1 cellular context compared by ENCODE assay signal in the genomic region with DNA sequence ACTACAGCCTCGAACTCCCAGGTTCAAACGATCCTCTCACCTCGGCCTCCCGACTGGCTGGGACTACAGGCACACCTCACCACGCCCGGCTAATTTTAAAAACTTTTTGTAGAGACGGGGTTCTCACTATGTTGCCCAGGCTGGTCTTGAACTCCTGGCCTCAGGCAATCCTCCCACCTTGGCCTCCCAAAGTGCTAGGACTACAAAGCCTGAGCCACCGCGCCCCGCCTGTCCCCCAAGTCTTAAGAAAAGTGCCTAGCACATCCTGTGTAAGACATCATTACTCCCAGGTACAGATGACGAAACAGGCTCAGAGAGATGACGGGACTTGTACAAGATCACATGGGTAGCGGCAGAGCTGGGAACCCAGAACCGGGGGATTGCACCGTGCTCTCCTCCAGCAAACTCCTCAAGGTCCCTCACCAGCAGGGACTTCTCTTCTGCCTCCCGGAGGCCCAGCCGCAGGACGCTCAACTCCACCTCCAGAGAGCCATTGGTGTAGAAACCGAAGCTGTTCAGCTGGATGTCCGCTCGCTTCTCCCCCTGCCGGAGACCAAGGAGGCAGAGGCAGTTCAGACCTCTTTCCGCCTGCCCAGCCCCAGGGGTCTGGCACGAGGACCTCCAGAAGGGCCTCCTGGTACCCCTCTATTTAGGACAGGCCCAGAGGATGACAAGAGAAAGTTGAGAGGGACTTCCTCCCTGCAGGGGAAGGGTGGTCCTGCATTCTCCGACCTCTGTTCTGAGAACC.
TF ChIP-seq lines count a peak whose summit lies in the region.

No MANE protein-coding gene starts in this region.

TF ChIP-seq in HepG2, 621 proteins besides CTCF, POLR2A, EP300 and RAD21 (continued from another document and continues in another):
- TF ChIP-seq, protein P1, sequence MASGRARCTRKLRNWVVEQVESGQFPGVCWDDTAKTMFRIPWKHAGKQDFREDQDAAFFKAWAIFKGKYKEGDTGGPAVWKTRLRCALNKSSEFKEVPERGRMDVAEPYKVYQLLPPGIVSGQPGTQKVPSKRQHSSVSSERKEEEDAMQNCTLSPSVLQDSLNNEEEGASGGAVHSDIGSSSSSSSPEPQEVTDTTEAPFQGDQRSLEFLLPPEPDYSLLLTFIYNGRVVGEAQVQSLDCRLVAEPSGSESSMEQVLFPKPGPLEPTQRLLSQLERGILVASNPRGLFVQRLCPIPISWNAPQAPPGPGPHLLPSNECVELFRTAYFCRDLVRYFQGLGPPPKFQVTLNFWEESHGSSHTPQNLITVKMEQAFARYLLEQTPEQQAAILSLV (CRISPR knock-in tag; IDR thresholded peaks at IDR 0.05; ENCODE audit: borderline replicate concordance), result no peak
- no peak for TF ChIP-seq ZNF572 (CRISPR knock-in tag; IDR thresholded peaks at IDR 0.05)
- TF ChIP-seq NCOR1 (IDR thresholded peaks at IDR 0.05; ENCODE audit: borderline replicate concordance, low read length), result no peak
- TF ChIP-seq RNF2 (conservative IDR thresholded peaks at IDR 0.05; ENCODE audit: low read depth), result no peak
- no peak for TF ChIP-seq ZNF781 (CRISPR knock-in tag; IDR thresholded peaks at IDR 0.05; ENCODE audit: borderline replicate concordance, not compliant biosample characterization)
- no peak for TF ChIP-seq SP1 (IDR thresholded peaks at IDR 0.05)
- no peak for TF ChIP-seq SP1 (CRISPR knock-in tag; IDR thresholded peaks at IDR 0.05)
- TF ChIP-seq ZBTB8A (CRISPR knock-in tag; IDR thresholded peaks at IDR 0.05; ENCODE audit: borderline replicate concordance, low read depth), result no peak
- TF ChIP-seq, protein P2, sequence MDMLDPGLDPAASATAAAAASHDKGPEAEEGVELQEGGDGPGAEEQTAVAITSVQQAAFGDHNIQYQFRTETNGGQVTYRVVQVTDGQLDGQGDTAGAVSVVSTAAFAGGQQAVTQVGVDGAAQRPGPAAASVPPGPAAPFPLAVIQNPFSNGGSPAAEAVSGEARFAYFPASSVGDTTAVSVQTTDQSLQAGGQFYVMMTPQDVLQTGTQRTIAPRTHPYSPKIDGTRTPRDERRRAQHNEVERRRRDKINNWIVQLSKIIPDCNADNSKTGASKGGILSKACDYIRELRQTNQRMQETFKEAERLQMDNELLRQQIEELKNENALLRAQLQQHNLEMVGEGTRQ (IDR thresholded peaks at IDR 0.05; ENCODE audit: low read depth, low read length), result no peak
- TF ChIP-seq, protein P2 (CRISPR knock-in tag; IDR thresholded peaks at IDR 0.05; ENCODE audit: borderline replicate concordance), result no peak
- TF ChIP-seq MYC (CRISPR knock-in tag; IDR thresholded peaks at IDR 0.05; ENCODE audit: borderline replicate concordance), result 0 out of 2 replicates have a peak, but pooled peaks have one; percentile 48
- peak; percentile 35; the same call in 1 of the 2 replicates for TF ChIP-seq POLR2G (IDR thresholded peaks at IDR 0.05; ENCODE audit: low read depth, low read length)
- no peak for TF ChIP-seq NCOA5 (CRISPR knock-in tag; IDR thresholded peaks at IDR 0.05)
- no peak for TF ChIP-seq CC2D1A (CRISPR knock-in tag; IDR thresholded peaks at IDR 0.05)
- TF ChIP-seq ATF7 (IDR thresholded peaks at IDR 0.05), result no peak
- no peak for TF ChIP-seq ATF7 (CRISPR knock-in tag; IDR thresholded peaks at IDR 0.05)
- no peak for TF ChIP-seq PAWR (CRISPR knock-in tag; IDR thresholded peaks at IDR 0.05; ENCODE audit: borderline replicate concordance)
- TF ChIP-seq ZSCAN20 (CRISPR knock-in tag; IDR thresholded peaks at IDR 0.05; ENCODE audit: borderline replicate concordance), result no peak
- 0 out of 2 replicates have a peak, but pooled peaks have one; percentile 44 for TF ChIP-seq ZNF616 (CRISPR knock-in tag; IDR thresholded peaks at IDR 0.05; ENCODE audit: low read depth)
- peak; percentile 39; the same call in 1 of the 2 replicates for TF ChIP-seq FOXO1 (CRISPR knock-in tag; IDR thresholded peaks at IDR 0.05)
- no peak for TF ChIP-seq TBP (CRISPR knock-in tag; IDR thresholded peaks at IDR 0.05)
- TF ChIP-seq PRPF4 (IDR thresholded peaks at IDR 0.05; ENCODE audit: low read depth, low read length, poor library complexity, severe bottlenecking), result no peak
- TF ChIP-seq ZNF224 (CRISPR knock-in tag; IDR thresholded peaks at IDR 0.05), result no peak
- TF ChIP-seq JUN (CRISPR knock-in tag; IDR thresholded peaks at IDR 0.05), result no peak
- no peak for TF ChIP-seq MXD4 (CRISPR knock-in tag; IDR thresholded peaks at IDR 0.05)
- TF ChIP-seq SNAPC2 (CRISPR knock-in tag; IDR thresholded peaks at IDR 0.05), result no peak
- no peak for TF ChIP-seq HOXA7 (CRISPR knock-in tag; IDR thresholded peaks at IDR 0.05)
- no peak for TF ChIP-seq SRF (IDR thresholded peaks at IDR 0.05; ENCODE audit: low read depth, low read length)
- TF ChIP-seq REXO4 (CRISPR knock-in tag; IDR thresholded peaks at IDR 0.05; ENCODE audit: borderline replicate concordance), result no peak
- no peak for TF ChIP-seq POGZ (CRISPR knock-in tag; IDR thresholded peaks at IDR 0.05)
- TF ChIP-seq, protein P3, sequence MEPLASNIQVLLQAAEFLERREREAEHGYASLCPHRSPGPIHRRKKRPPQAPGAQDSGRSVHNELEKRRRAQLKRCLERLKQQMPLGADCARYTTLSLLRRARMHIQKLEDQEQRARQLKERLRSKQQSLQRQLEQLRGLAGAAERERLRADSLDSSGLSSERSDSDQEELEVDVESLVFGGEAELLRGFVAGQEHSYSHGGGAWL (CRISPR knock-in tag; IDR thresholded peaks at IDR 0.05), result no peak
- TF ChIP-seq SOX5 (CRISPR knock-in tag; IDR thresholded peaks at IDR 0.05; ENCODE audit: borderline replicate concordance), result peak; percentile 32; the same call in 1 of the 2 replicates
- TF ChIP-seq, protein P4, sequence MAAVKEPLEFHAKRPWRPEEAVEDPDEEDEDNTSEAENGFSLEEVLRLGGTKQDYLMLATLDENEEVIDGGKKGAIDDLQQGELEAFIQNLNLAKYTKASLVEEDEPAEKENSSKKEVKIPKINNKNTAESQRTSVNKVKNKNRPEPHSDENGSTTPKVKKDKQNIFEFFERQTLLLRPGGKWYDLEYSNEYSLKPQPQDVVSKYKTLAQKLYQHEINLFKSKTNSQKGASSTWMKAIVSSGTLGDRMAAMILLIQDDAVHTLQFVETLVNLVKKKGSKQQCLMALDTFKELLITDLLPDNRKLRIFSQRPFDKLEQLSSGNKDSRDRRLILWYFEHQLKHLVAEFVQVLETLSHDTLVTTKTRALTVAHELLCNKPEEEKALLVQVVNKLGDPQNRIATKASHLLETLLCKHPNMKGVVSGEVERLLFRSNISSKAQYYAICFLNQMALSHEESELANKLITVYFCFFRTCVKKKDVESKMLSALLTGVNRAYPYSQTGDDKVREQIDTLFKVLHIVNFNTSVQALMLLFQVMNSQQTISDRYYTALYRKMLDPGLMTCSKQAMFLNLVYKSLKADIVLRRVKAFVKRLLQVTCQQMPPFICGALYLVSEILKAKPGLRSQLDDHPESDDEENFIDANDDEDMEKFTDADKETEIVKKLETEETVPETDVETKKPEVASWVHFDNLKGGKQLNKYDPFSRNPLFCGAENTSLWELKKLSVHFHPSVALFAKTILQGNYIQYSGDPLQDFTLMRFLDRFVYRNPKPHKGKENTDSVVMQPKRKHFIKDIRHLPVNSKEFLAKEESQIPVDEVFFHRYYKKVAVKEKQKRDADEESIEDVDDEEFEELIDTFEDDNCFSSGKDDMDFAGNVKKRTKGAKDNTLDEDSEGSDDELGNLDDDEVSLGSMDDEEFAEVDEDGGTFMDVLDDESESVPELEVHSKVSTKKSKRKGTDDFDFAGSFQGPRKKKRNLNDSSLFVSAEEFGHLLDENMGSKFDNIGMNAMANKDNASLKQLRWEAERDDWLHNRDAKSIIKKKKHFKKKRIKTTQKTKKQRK (IDR thresholded peaks at IDR 0.05; ENCODE audit: low read length), result no peak
- no peak for TF ChIP-seq ASH2L (IDR thresholded peaks at IDR 0.05; ENCODE audit: insufficient read length, low read depth, low read length)
- TF ChIP-seq ZNF326 (CRISPR knock-in tag; IDR thresholded peaks at IDR 0.05; ENCODE audit: borderline replicate concordance), result no peak
- TF ChIP-seq NR2F1 (CRISPR knock-in tag; IDR thresholded peaks at IDR 0.05), result no peak
- TF ChIP-seq, protein P5, sequence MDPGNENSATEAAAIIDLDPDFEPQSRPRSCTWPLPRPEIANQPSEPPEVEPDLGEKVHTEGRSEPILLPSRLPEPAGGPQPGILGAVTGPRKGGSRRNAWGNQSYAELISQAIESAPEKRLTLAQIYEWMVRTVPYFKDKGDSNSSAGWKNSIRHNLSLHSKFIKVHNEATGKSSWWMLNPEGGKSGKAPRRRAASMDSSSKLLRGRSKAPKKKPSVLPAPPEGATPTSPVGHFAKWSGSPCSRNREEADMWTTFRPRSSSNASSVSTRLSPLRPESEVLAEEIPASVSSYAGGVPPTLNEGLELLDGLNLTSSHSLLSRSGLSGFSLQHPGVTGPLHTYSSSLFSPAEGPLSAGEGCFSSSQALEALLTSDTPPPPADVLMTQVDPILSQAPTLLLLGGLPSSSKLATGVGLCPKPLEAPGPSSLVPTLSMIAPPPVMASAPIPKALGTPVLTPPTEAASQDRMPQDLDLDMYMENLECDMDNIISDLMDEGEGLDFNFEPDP (CRISPR knock-in tag; conservative IDR thresholded peaks at IDR 0.05), result 0 out of 2 replicates have a peak, but pooled peaks have one; percentile 9
- TF ChIP-seq NFE2L2 (IDR thresholded peaks at IDR 0.05; ENCODE audit: low read length), result no peak
- TF ChIP-seq IKZF4 (CRISPR knock-in tag; IDR thresholded peaks at IDR 0.05; ENCODE audit: borderline replicate concordance, low read depth, not compliant biosample characterization), result peak; percentile 32
- no peak for TF ChIP-seq ZNF790 (CRISPR knock-in tag; IDR thresholded peaks at IDR 0.05; ENCODE audit: borderline replicate concordance)
- TF ChIP-seq CBFB (CRISPR knock-in tag; IDR thresholded peaks at IDR 0.05), result no peak
- TF ChIP-seq REL (CRISPR knock-in tag; conservative IDR thresholded peaks at IDR 0.05), result no peak
- TF ChIP-seq, protein P6, sequence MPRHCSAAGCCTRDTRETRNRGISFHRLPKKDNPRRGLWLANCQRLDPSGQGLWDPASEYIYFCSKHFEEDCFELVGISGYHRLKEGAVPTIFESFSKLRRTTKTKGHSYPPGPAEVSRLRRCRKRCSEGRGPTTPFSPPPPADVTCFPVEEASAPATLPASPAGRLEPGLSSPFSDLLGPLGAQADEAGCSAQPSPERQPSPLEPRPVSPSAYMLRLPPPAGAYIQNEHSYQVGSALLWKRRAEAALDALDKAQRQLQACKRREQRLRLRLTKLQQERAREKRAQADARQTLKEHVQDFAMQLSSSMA (CRISPR knock-in tag; IDR thresholded peaks at IDR 0.05), result no peak
- TF ChIP-seq, protein P7, sequence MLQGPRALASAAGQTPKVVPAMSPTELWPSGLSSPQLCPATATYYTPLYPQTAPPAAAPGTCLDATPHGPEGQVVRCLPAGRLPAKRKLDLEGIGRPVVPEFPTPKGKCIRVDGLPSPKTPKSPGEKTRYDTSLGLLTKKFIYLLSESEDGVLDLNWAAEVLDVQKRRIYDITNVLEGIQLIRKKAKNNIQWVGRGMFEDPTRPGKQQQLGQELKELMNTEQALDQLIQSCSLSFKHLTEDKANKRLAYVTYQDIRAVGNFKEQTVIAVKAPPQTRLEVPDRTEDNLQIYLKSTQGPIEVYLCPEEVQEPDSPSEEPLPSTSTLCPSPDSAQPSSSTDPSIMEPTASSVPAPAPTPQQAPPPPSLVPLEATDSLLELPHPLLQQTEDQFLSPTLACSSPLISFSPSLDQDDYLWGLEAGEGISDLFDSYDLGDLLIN (CRISPR knock-in tag; IDR thresholded peaks at IDR 0.05; ENCODE audit: borderline replicate concordance), result no peak
- no peak for TF ChIP-seq ZNF282 (IDR thresholded peaks at IDR 0.05; ENCODE audit: partially characterized antibody)
- no peak for TF ChIP-seq MIER3 (CRISPR knock-in tag; IDR thresholded peaks at IDR 0.05; ENCODE audit: borderline replicate concordance)
- TF ChIP-seq, protein P8, sequence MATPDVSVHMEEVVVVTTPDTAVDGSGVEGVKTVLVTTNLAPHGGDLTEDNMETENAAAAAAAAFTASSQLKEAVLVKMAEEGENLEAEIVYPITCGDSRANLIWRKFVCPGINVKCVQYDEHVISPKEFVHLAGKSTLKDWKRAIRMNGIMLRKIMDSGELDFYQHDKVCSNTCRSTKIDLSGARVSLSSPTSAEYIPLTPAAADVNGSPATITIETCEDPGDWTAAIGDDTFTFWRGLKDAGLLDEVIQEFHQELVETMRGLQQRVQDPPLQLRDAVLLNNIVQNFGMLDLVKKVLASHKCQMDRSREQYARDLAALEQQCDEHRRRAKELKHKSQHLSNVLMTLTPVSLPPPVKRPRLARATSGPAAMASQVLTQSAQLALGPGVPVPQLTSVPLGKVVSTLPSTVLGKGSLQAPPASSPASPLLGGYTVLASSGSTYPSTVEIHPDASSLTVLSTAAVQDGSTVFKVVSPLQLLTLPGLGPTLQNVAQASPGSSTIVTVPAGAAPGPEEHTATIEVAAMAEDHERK (CRISPR knock-in tag; IDR thresholded peaks at IDR 0.05; ENCODE audit: low read depth), result no peak
- no peak for TF ChIP-seq TBX3 (IDR thresholded peaks at IDR 0.05; ENCODE audit: borderline replicate concordance)
- TF ChIP-seq FOXK2 (IDR thresholded peaks at IDR 0.05), result no peak
- TF ChIP-seq, protein P9, sequence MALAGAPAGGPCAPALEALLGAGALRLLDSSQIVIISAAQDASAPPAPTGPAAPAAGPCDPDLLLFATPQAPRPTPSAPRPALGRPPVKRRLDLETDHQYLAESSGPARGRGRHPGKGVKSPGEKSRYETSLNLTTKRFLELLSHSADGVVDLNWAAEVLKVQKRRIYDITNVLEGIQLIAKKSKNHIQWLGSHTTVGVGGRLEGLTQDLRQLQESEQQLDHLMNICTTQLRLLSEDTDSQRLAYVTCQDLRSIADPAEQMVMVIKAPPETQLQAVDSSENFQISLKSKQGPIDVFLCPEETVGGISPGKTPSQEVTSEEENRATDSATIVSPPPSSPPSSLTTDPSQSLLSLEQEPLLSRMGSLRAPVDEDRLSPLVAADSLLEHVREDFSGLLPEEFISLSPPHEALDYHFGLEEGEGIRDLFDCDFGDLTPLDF (CRISPR knock-in tag; IDR thresholded peaks at IDR 0.05), result no peak
- TF ChIP-seq, protein P10, sequence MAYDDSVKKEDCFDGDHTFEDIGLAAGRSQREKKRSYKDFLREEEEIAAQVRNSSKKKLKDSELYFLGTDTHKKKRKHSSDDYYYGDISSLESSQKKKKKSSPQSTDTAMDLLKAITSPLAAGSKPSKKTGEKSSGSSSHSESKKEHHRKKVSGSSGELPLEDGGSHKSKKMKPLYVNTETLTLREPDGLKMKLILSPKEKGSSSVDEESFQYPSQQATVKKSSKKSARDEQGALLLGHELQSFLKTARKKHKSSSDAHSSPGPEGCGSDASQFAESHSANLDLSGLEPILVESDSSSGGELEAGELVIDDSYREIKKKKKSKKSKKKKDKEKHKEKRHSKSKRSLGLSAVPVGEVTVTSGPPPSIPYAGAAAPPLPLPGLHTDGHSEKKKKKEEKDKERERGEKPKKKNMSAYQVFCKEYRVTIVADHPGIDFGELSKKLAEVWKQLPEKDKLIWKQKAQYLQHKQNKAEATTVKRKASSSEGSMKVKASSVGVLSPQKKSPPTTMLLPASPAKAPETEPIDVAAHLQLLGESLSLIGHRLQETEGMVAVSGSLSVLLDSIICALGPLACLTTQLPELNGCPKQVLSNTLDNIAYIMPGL (CRISPR knock-in tag; IDR thresholded peaks at IDR 0.05; ENCODE audit: borderline replicate concordance in 1 of 2, low read depth in 1 of 2), result peak; percentile 60 to 85; a peak in 3 of 4 replicates
- TF ChIP-seq TARDBP (CRISPR knock-in tag; IDR thresholded peaks at IDR 0.05), result no peak
- no peak for TF ChIP-seq ZBTB42 (CRISPR knock-in tag; IDR thresholded peaks at IDR 0.05)
- no peak for TF ChIP-seq ZNF839 (CRISPR knock-in tag; IDR thresholded peaks at IDR 0.05; ENCODE audit: borderline replicate concordance)
